Comparison of ENCODE assay signal across 8 cellular contexts in genomic region chr19:12736854-12737665, GRCh38. TPM values are rescaled to one million over a fixed set of nuclear protein-coding genes. Genes with fewer than 3 reads are reported as not detected.
DNase-seq lines count a peak whose midpoint lies in the region; TF ChIP-seq lines count a peak whose summit lies in the region.

TSS of gene GET3 (plus strand) at chr19:12737497. CDS start at chr19:12737506, 9 bp downstream.

- H3K9me3 Mint-ChIP-seq in nephron: no peaks in the 10 kb centered on the region
- H3K9me3 Mint-ChIP-seq in stimulated activated naive CD8-positive, alpha-beta T cell treated with anti-CD3 and anti-CD28 coated beads, Interleukin-15, Interleukin-2, amounts not matched to agents 100 ng/mL and 50 ng/mL, for 24 hours: no peaks in the 10 kb centered on the region

- peak; percentile 89 for TF ChIP-seq POLR2A in Raji (IDR thresholded peaks at IDR 0.05; ENCODE audit: insufficient read depth, low read depth, low read length)

- peaks cover 29% of the 10 kb centered on the region for H3K36me3 Mint-ChIP-seq in nephron (ENCODE audit: low read depth)
- peaks cover 33% of the 10 kb centered on the region for H3K36me3 Mint-ChIP-seq in stimulated activated naive CD8-positive, alpha-beta T cell treated with anti-CD3 and anti-CD28 coated beads, Interleukin-15, Interleukin-2, amounts not matched to agents 100 ng/mL and 50 ng/mL, for 24 hours (ENCODE audit: low read depth)

- H3K4me3 ChIP-seq in LNCaP clone FGC (ENCODE audit: low read depth, low read length) (peak within 1 kb of the TSS; percentile 100), fibroblast of the aortic adventitia (ENCODE audit: low read depth, low read length) (peak within 1 kb of the TSS; percentile 99)

- no peaks in the 10 kb centered on the region for H3K27me3 Mint-ChIP-seq in nephron (ENCODE audit: low read depth)
- H3K27me3 Mint-ChIP-seq in stimulated activated naive CD8-positive, alpha-beta T cell treated with anti-CD3 and anti-CD28 coated beads, Interleukin-15, Interleukin-2, amounts not matched to agents 100 ng/mL and 50 ng/mL, for 24 hours: no peaks in the 10 kb centered on the region

- H3K4me3 Mint-ChIP-seq in nephron: peak within 1 kb of the TSS; percentile 98 to 100 (median 99)
- H3K4me3 Mint-ChIP-seq in stimulated activated naive CD8-positive, alpha-beta T cell treated with anti-CD3 and anti-CD28 coated beads, Interleukin-15, Interleukin-2, amounts not matched to agents 100 ng/mL and 50 ng/mL, for 24 hours: peak within 1 kb of the TSS; percentile 100

- peak within 1 kb of the TSS; percentile 97 to 98 (median 97) for H3K27ac Mint-ChIP-seq in nephron
- peak within 1 kb of the TSS; percentile 100 for H3K27ac Mint-ChIP-seq in stimulated activated naive CD8-positive, alpha-beta T cell treated with anti-CD3 and anti-CD28 coated beads, Interleukin-15, Interleukin-2, amounts not matched to agents 100 ng/mL and 50 ng/mL, for 24 hours

- no peak for TF ChIP-seq CTCF in LNCaP clone FGC (IDR thresholded peaks at IDR 0.05; ENCODE audit: control insufficient read depth, extremely low read depth, insufficient read depth)
- TF ChIP-seq CTCF in fibroblast of the aortic adventitia (IDR thresholded peaks at IDR 0.05; ENCODE audit: insufficient read depth, low read length): no peak
- TF ChIP-seq CTCF in nephron (IDR thresholded peaks at IDR 0.05; ENCODE audit: unreplicated experiment in 3 of 3): no peak

- H3K4me1 Mint-ChIP-seq in nephron: peaks cover 34% of the 10 kb centered on the region
- peaks cover 46% of the 10 kb centered on the region for H3K4me1 Mint-ChIP-seq in stimulated activated naive CD8-positive, alpha-beta T cell treated with anti-CD3 and anti-CD28 coated beads, Interleukin-15, Interleukin-2, amounts not matched to agents 100 ng/mL and 50 ng/mL, for 24 hours (ENCODE audit: low read depth)

- DNase-seq in EH (ENCODE audit: low read depth) (peak; percentile 100), GOT3 (lab: John Stamatoyannopoulos, UW) (peak; percentile 84), LNCaP clone FGC (ENCODE audit: low read depth) (peak; percentile 100), fibroblast of the aortic adventitia (ENCODE audit: low read depth) (peak; percentile 100)
- peak; percentile 93 for DNase-seq in activated effector memory CD4-positive, alpha-beta T cell treated with anti-CD3 and anti-CD28 coated beads, Interleukin-2, amount 50 U/mL, for 16 hours

RNA-seq across cellular contexts. Expression of gene GET3, which starts in this region (rescaled TPM):
- 61.2 and 84.5 TPM in 2 replicates for total RNA-seq in fibroblast of the aortic adventitia (ENCODE audit: low replicate concordance)

Comparison
In these comparisons a context has a peak if more than half of its experiments do, and no peak if none do; other contexts are left out.
1. Peak in every context shown above with its lines: DNase-seq and H3K4me3 ChIP-seq.